8 cellular contexts compared by ENCODE assay signal in genomic region chr9:113587471-113588031, GRCh38.
A peak's percentile ranks its signal among the peaks of the same experiment; 100 is the strongest.
DNase-seq lines count a peak whose midpoint lies in the region; ATAC-seq and TF ChIP-seq lines count a peak whose summit lies in the region.

No MANE protein-coding gene starts in this region.

- peak overlapping the region; percentile 36 for H2AK5ac ChIP-seq in neuronal stem cell (ENCODE audit: low read depth, low read length)

- H3K9ac ChIP-seq in neuronal stem cell (ENCODE audit: low read depth, low read length, poor library complexity): no peak overlapping the region

- H2BK12ac ChIP-seq in neuronal stem cell (ENCODE audit: low read length): no peak overlapping the region

- H4K91ac ChIP-seq in neuronal stem cell (ENCODE audit: low read depth, low read length, poor library complexity): no peak overlapping the region

- peak; percentile 30 for TF ChIP-seq CTCF in foreskin keratinocyte (conservative IDR thresholded peaks at IDR 0.05)

- H2BK5ac ChIP-seq in neuronal stem cell (ENCODE audit: low read length): peak overlapping the region; percentile 39

- peak overlapping the region; percentile 58 for H2AFZ ChIP-seq in neuronal stem cell (ENCODE audit: low read length)

- peak overlapping the region; percentile 5 for H3K18ac ChIP-seq in neuronal stem cell (ENCODE audit: low read length)

- no peak overlapping the region for H4K8ac ChIP-seq in neuronal stem cell (ENCODE audit: low read depth, low read length)

- no peaks in the 10 kb centered on the region for H3K9me3 ChIP-seq in neuronal stem cell (replicated peaks in 1 of 2; ENCODE audit: control insufficient read depth in 2 of 2, insufficient read depth in 1 of 2, low read depth in 1 of 2, low read length in 2 of 2)

- H3K27me3 ChIP-seq in foreskin keratinocyte (no peaks in the 10 kb centered on the region), neuronal stem cell (ENCODE audit: control insufficient read depth in 3 of 3, insufficient read depth in 3 of 3, low read depth in 1 of 3, low read length in 3 of 3) (no peaks in the 10 kb centered on the region)

- no peak overlapping the region for H3K4me3 ChIP-seq in neuronal stem cell (ENCODE audit: low read length in 2 of 2)

- no CpG with 5 or more reads among the region's 14 CpGs for WGBS in neuronal stem cell (ENCODE audit: extremely low coverage in 2 of 2, insufficient read length in 2 of 2, insufficient replicate concordance in 1 of 2), 2 donors

- H3K4me1 ChIP-seq in foreskin keratinocyte (peaks cover 10% of the 10 kb centered on the region), neuronal stem cell (ENCODE audit: control insufficient read depth in 2 of 2, insufficient read depth in 1 of 2, low read depth in 1 of 2, low read length in 2 of 2) (peaks cover 7 to 19% of the 10 kb centered on the region in 2 donors)

- peak overlapping the region; percentile 1 for H3K23ac ChIP-seq in neuronal stem cell (ENCODE audit: low read depth, low read length, poor library complexity)

- H2BK15ac ChIP-seq in neuronal stem cell (ENCODE audit: low read length): no peak overlapping the region

- DNase-seq in Daoy (ENCODE audit: low read depth) (peak; percentile 74), foreskin keratinocyte (no peak), neuronal stem cell (ENCODE audit: low spot score) (no peak), DMS114 treated with DMSO at 0.1 percent for 48 hours (lab: John Stamatoyannopoulos, UW; ENCODE audit: unreplicated experiment) (no peak)

- no peak overlapping the region for H3K4ac ChIP-seq in neuronal stem cell (ENCODE audit: low read length)

- no peaks in the 10 kb centered on the region for H3K79me1 ChIP-seq in neuronal stem cell (ENCODE audit: low read depth, low read length)

- no peak overlapping the region for H2BK120ac ChIP-seq in neuronal stem cell (ENCODE audit: low read depth, low read length)

- H3K4me2 ChIP-seq in neuronal stem cell (ENCODE audit: insufficient read depth, low read length, poor library complexity, severe bottlenecking): no peak overlapping the region

- peaks cover 1 to 6% of the 10 kb centered on the region in 2 donors for H3K36me3 ChIP-seq in neuronal stem cell (replicated peaks in 1 of 2; ENCODE audit: control insufficient read depth in 2 of 2, insufficient read depth in 2 of 2, low read length in 2 of 2)

- no peak overlapping the region for H3K14ac ChIP-seq in neuronal stem cell (ENCODE audit: low read length)

- H3K27ac ChIP-seq in foreskin keratinocyte (no peak overlapping the region), neuronal stem cell (replicated peaks; ENCODE audit: low read length) (no peak overlapping the region)

- peak; percentile 86 for ATAC-seq in SK-N-SH treated with all-trans-retinoic acid at 6 μM for 48 hours
- no peak for ATAC-seq in foreskin keratinocyte
- no peak for ATAC-seq in HG02642 (IDR thresholded peaks at IDR 0.05; ENCODE audit: poor library complexity, unreplicated experiment)
- ATAC-seq in HG03520 (IDR thresholded peaks at IDR 0.05; ENCODE audit: unreplicated experiment): no peak
- ATAC-seq in activated CD4-positive, CD25-positive, alpha-beta regulatory T cell treated with anti-CD3 and anti-CD28 coated beads, Interleukin-2, amount 50 U/mL, for 24 hours: no peak

TF ChIP-seq in SK-N-SH treated with all-trans-retinoic acid at 6 μM for 48 hours, 23 proteins besides CTCF, POLR2A, EP300 and RAD21:
- TF ChIP-seq PATZ1 (CRISPR knock-in tag; IDR thresholded peaks at IDR 0.05; ENCODE audit: borderline replicate concordance): no peak
- no peak for TF ChIP-seq CSDC2 (CRISPR knock-in tag; IDR thresholded peaks at IDR 0.05)
- TF ChIP-seq TCF4 (CRISPR knock-in tag; IDR thresholded peaks at IDR 0.05; ENCODE audit: borderline replicate concordance): no peak
- no peak for TF ChIP-seq ZFP30 (CRISPR knock-in tag; IDR thresholded peaks at IDR 0.05)
- TF ChIP-seq TSHZ2 (CRISPR knock-in tag; IDR thresholded peaks at IDR 0.05): no peak
- TF ChIP-seq ZC3H10 (CRISPR knock-in tag; IDR thresholded peaks at IDR 0.05): no peak
- TF ChIP-seq PPARA (CRISPR knock-in tag; IDR thresholded peaks at IDR 0.05; ENCODE audit: borderline replicate concordance): no peak
